In the genomic region with DNA sequence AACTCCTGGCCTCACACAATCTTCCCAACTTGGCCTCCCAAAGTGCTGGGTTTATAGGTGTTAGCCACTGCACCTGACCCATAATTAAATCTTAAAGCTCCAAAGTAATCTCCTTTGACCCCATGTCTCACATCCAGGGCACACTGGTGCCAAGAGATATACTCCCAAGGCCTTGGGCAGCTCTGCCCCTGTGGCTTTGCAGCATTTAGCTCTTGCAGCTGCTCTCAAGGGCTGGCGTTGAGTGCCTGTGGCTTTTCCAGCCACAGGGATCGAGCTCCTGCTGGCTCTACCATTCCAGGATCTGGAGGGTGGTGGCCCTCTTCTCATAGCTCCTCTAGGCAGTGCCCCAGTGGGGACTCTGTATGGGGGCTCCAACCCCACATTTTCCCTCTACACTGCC, we compare ENCODE assay signal across 25 cellular contexts.
"Had no signal": no experiment of that assay in that cellular context is flagged by ENCODE, and none has a peak within 500 bp of the region (broad histone marks: within the 10 kb centered on the region; RNA-seq: fewer than 3 reads in every experiment).

No MANE protein-coding gene starts in this region.

- H3K4me3 ChIP-seq: colonic mucosa, heart right ventricle, left lung, mucosa of descending colon, neural progenitor cell, prostate gland, right atrium auricular region, stomach, thyroid gland had no signal

- FAIRE-seq: islet of Langerhans had no signal

- H3K9me3 ChIP-seq: colonic mucosa, prostate gland, thyroid gland had no signal

- DNase-seq: colonic mucosa; effector CD8-positive, alpha-beta T cell; foreskin fibroblast; glutamatergic neuron; heart right ventricle; hypothalamus; left cardiac atrium; left lung; mesenchymal stem cell; mucosa of descending colon; naive thymus-derived CD4-positive, alpha-beta T cell; stimulated activated CD4-positive, alpha-beta T cell treated with anti-CD3 and anti-CD28 coated beads, Interleukin-2, amount 100 ng/mL, for 24 hours; stimulated activated CD4-positive, alpha-beta T cell treated with anti-CD3 and anti-CD28 coated beads, Interleukin-4, amount 100 ng/mL, for 24 hours; stimulated activated naive CD4-positive, alpha-beta T cell treated with Interleukin-2 at 50 U/mL for 16 hours; stomach; thyroid gland; trophoblast cell had no signal

- H3K27ac ChIP-seq: colonic mucosa, epithelial cell of prostate, heart right ventricle, left lung, neural progenitor cell, prostate gland, right atrium auricular region, stomach, thyroid gland had no signal

- H3K27me3 ChIP-seq: colonic mucosa, heart right ventricle, left lung, neural progenitor cell, right atrium auricular region, stomach, thyroid gland had no signal

- H3K4me2 ChIP-seq: neural progenitor cell had no signal

- H3K36me3 ChIP-seq: colonic mucosa, heart right ventricle, left lung, neural progenitor cell, prostate gland, right atrium auricular region, stomach, thyroid gland had no signal

- H3K9ac ChIP-seq: neural progenitor cell had no signal

- H2AFZ ChIP-seq: neural progenitor cell had no signal

- ATAC-seq: esophagus mucosa; heart right ventricle; left cardiac atrium; left lung; mucosa of descending colon; naive thymus-derived CD4-positive, alpha-beta T cell; sciatic nerve; stimulated activated effector memory CD8-positive, alpha-beta T cell treated with anti-CD3 and anti-CD28 coated beads, Interleukin-12 subunit alpha, Interleukin-12 subunit beta, amount 100 ng/mL, for 72 hours had no signal

- H3K4me1 ChIP-seq: colonic mucosa, left lung, neural progenitor cell, prostate gland, right atrium auricular region, stomach, thyroid gland had no signal
